29 cellular contexts compared by ENCODE assay signal in genomic region chr2:69539549-69539908, GRCh38.
DNase-seq lines count a peak whose midpoint lies in the region; ATAC-seq and TF ChIP-seq lines count a peak whose summit lies in the region.
"Had no signal": no experiment of that assay in that cellular context is flagged by ENCODE, and none has a peak within 500 bp of the region (broad histone marks: within the 10 kb centered on the region; RNA-seq: fewer than 3 reads in every experiment).

No MANE protein-coding gene starts in this region.

- H3K4me1 ChIP-seq in RWPE2 (ENCODE audit: insufficient read depth, poor library complexity, severe bottlenecking): peaks cover 3% of the 10 kb centered on the region

- no peaks in the 10 kb centered on the region for H3K27me3 ChIP-seq in RWPE2 (ENCODE audit: insufficient read depth, poor library complexity, severe bottlenecking)
- H3K27me3 ChIP-seq: adrenal gland, BLaER1, tibial nerve had no signal

- H3K27ac ChIP-seq in RWPE2 (ENCODE audit: poor library complexity, severe bottlenecking): no peak overlapping the region
- H3K27ac ChIP-seq: BLaER1, epithelial cell of prostate, lower lobe of right lung, RWPE1, SK-N-MC, tibial nerve, VCaP had no signal

- H3K9me3 Mint-ChIP-seq in activated naive CD8-positive, alpha-beta T cell (ENCODE audit: low read depth): no peaks in the 10 kb centered on the region
- peaks cover 3% of the 10 kb centered on the region for H3K9me3 Mint-ChIP-seq in activated naive CD8-positive, alpha-beta T cell treated with anti-CD3 and anti-CD28 coated beads for 36 hours
- no peaks in the 10 kb centered on the region for H3K9me3 Mint-ChIP-seq in endothelial cell (ENCODE audit: unreplicated experiment)
- H3K9me3 Mint-ChIP-seq: T-helper 2 cell treated with Interferon-gamma antibody and Interleukin-4, amounts not matched to agents 5 μg/mL and 100 μg/mL, for 36 hours had no signal

- H3K27ac Mint-ChIP-seq in activated naive CD8-positive, alpha-beta T cell: peak overlapping the region; percentile 78
- no peak overlapping the region for H3K27ac Mint-ChIP-seq in activated naive CD8-positive, alpha-beta T cell treated with anti-CD3 and anti-CD28 coated beads for 36 hours
- peak overlapping the region; percentile 20 for H3K27ac Mint-ChIP-seq in endothelial cell (ENCODE audit: unreplicated experiment)
- H3K27ac Mint-ChIP-seq: T-helper 2 cell treated with Interferon-gamma antibody and Interleukin-4, amounts not matched to agents 5 μg/mL and 100 μg/mL, for 36 hours had no signal

- no peak overlapping the region for H3K4me3 ChIP-seq in RWPE2 (ENCODE audit: severe bottlenecking)
- H3K4me3 ChIP-seq: adrenal gland, BLaER1, lower lobe of right lung, SK-N-MC, smooth muscle cell, tibial nerve had no signal

- H3K4me1 Mint-ChIP-seq in activated naive CD8-positive, alpha-beta T cell (ENCODE audit: low read depth): peaks cover 38% of the 10 kb centered on the region
- peaks cover 16% of the 10 kb centered on the region for H3K4me1 Mint-ChIP-seq in activated naive CD8-positive, alpha-beta T cell treated with anti-CD3 and anti-CD28 coated beads for 36 hours
- peaks cover 18% of the 10 kb centered on the region for H3K4me1 Mint-ChIP-seq in endothelial cell (ENCODE audit: unreplicated experiment)
- H3K4me1 Mint-ChIP-seq: brain had no signal

- no peaks in the 10 kb centered on the region for H3K27me3 Mint-ChIP-seq in activated naive CD8-positive, alpha-beta T cell
- H3K27me3 Mint-ChIP-seq in activated naive CD8-positive, alpha-beta T cell treated with anti-CD3 and anti-CD28 coated beads for 36 hours: no peaks in the 10 kb centered on the region
- H3K27me3 Mint-ChIP-seq in endothelial cell (ENCODE audit: unreplicated experiment): peaks cover 6% of the 10 kb centered on the region
- H3K27me3 Mint-ChIP-seq: brain; natural killer cell treated with Interleukin-12 subunit alpha and Interleukin-12 subunit beta and Interleukin-15 and Interleukin-18, amount 100 ng/mL, for 72 hours had no signal

- H3K4me3 Mint-ChIP-seq in activated naive CD8-positive, alpha-beta T cell: no peak overlapping the region
- no peak overlapping the region for H3K4me3 Mint-ChIP-seq in activated naive CD8-positive, alpha-beta T cell treated with anti-CD3 and anti-CD28 coated beads for 36 hours
- H3K4me3 Mint-ChIP-seq in endothelial cell (ENCODE audit: unreplicated experiment): peak overlapping the region; percentile 51
- H3K4me3 Mint-ChIP-seq: brain; natural killer cell treated with Interleukin-12 subunit alpha and Interleukin-12 subunit beta and Interleukin-15 and Interleukin-18, amount 100 ng/mL, for 72 hours; T-helper 2 cell treated with Interferon-gamma antibody and Interleukin-4, amounts not matched to agents 5 μg/mL and 100 μg/mL, for 36 hours had no signal

- TF ChIP-seq CTCF in RWPE2 (IDR thresholded peaks at IDR 0.05; ENCODE audit: poor library complexity, severe bottlenecking) (no peak), endothelial cell (IDR thresholded peaks at IDR 0.05; ENCODE audit: unreplicated experiment) (no peak)

- DNase-seq in activated naive CD8-positive, alpha-beta T cell treated with anti-CD3 and anti-CD28 coated beads for 36 hours: no peak
- DNase-seq in RWPE2 (ENCODE audit: low spot score) (no peak), endothelial cell (ENCODE audit: low spot score) (no peak), 8988T (no peak)
- no peak for DNase-seq in stimulated activated CD4-positive, alpha-beta T cell treated with anti-CD3 and anti-CD28 coated beads, Interleukin-15, amount 100 ng/mL, for 24 hours
- DNase-seq: activated CD4-positive, alpha-beta T cell treated with anti-CD3 and anti-CD28 coated beads for 4 hours; activated effector memory CD4-positive, alpha-beta T cell treated with anti-CD3 and anti-CD28 coated beads, Interleukin-2, amount 50 U/mL, for 16 hours; Calu3; DMS79 treated with DMSO at 0.1 percent for 48 hours; kidney; lower lobe of right lung; NCI-H1436; NCI-H446; NCI-H774; retina; stimulated activated CD4-positive, alpha-beta T cell treated with anti-CD3 and anti-CD28 coated beads, Interleukin-2, amount 100 ng/mL, for 24 hours had no signal

- peaks cover 32% of the 10 kb centered on the region for H3K36me3 Mint-ChIP-seq in activated naive CD8-positive, alpha-beta T cell
- H3K36me3 Mint-ChIP-seq in activated naive CD8-positive, alpha-beta T cell treated with anti-CD3 and anti-CD28 coated beads for 36 hours: peaks cover 44% of the 10 kb centered on the region
- peaks cover 74% of the 10 kb centered on the region for H3K36me3 Mint-ChIP-seq in endothelial cell (ENCODE audit: low read depth, unreplicated experiment)

- ATAC-seq in RWPE2 (ENCODE audit: low read depth) (peak; percentile 14; the same call in 1 of the 3 replicates), GM21825 (IDR thresholded peaks at IDR 0.05; ENCODE audit: unreplicated experiment) (no peak)
- ATAC-seq: natural killer cell treated with Interleukin-12 subunit alpha and Interleukin-12 subunit beta and Interleukin-15 and Interleukin-18, amount 100 ng/mL, for 72 hours had no signal

- H3K9me3 ChIP-seq in RWPE2 (ENCODE audit: severe bottlenecking): no peaks in the 10 kb centered on the region
- H3K9me3 ChIP-seq: adrenal gland, lower lobe of right lung, tibial nerve had no signal

- peaks cover 8% of the 10 kb centered on the region; the same call in 1 of the 2 replicates for H3K36me3 ChIP-seq in RWPE2 (ENCODE audit: low read depth)
